In the genomic region with DNA sequence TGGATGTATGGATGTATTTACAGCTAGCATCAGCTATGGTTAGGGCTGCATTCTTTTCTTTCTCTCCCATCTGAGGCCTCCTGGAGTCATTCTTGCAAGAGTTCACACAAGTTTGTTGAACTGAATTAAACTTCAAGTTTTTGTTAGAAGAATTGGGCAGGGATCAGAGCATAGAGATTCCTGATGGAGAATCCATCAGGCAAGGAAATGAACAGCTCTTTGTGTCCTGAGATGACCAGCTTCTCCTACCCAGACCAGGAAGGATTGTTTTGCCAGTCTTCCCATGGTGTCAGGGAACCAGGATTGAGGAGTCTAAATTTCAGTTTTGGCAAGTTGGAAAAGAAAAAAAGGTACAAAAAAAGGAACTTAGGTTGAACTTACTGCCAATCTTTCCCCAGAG, we compare ENCODE assay signal across 21 cellular contexts.
A peak's percentile ranks its signal among the peaks of the same experiment; 100 is the strongest.
DNase-seq lines count a peak whose midpoint lies in the region; ATAC-seq, FAIRE-seq and TF ChIP-seq lines count a peak whose summit lies in the region.
"Had no signal": no experiment of that assay in that cellular context is flagged by ENCODE, and none has a peak within 500 bp of the region (broad histone marks: within the 10 kb centered on the region; RNA-seq: fewer than 3 reads in every experiment).

No MANE protein-coding gene starts in this region.

- no peaks in the 10 kb centered on the region for H3K36me3 Mint-ChIP-seq in osteocyte (ENCODE audit: unreplicated experiment)

- no peaks in the 10 kb centered on the region for H3K9me3 Mint-ChIP-seq in osteocyte (ENCODE audit: unreplicated experiment)
- H3K9me3 Mint-ChIP-seq: CD4-positive, alpha-beta memory T cell had no signal

- peak overlapping the region; percentile 69 for H3K27ac Mint-ChIP-seq in osteocyte (ENCODE audit: unreplicated experiment)
- H3K27ac Mint-ChIP-seq: CD4-positive, alpha-beta memory T cell had no signal

- H3K27ac ChIP-seq in HUES48 (ENCODE audit: low read depth, low read length) = peak overlapping the region; percentile 34
- no peak overlapping the region for H3K27ac ChIP-seq in K562 (ENCODE audit: extremely low read depth, low read depth, low read length)
- H3K27ac ChIP-seq: A549, BLaER1 had no signal

- H3K4me3 Mint-ChIP-seq in osteocyte (ENCODE audit: unreplicated experiment) = no peak overlapping the region
- H3K4me3 Mint-ChIP-seq: CD4-positive, alpha-beta memory T cell had no signal

- H3K79me2 ChIP-seq in K562 (ENCODE audit: control insufficient read depth, insufficient read depth, low read length) = no peaks in the 10 kb centered on the region

- no peak overlapping the region for H2AFZ ChIP-seq in K562 (ENCODE audit: low read depth, low read length)

- no peaks in the 10 kb centered on the region for H3K27me3 Mint-ChIP-seq in osteocyte (ENCODE audit: unreplicated experiment)
- H3K27me3 Mint-ChIP-seq: CD4-positive, alpha-beta memory T cell had no signal

- no peak for TF ChIP-seq RAD21 in K562 (CRISPR knock-in tag; conservative IDR thresholded peaks at IDR 0.05 in 1 of 2, IDR thresholded peaks at IDR 0.05 in 1 of 2)

- no peaks in the 10 kb centered on the region for H3K9me1 ChIP-seq in K562 (ENCODE audit: control insufficient read depth, insufficient read depth, low read length)

- TF ChIP-seq POLR2A in K562 (conservative IDR thresholded peaks at IDR 0.05) (no peak), lower leg skin (IDR thresholded peaks at IDR 0.05) (no peak)

- in situ Hi-C loops in K562 (cut with MboI) = no loop called here

- no peak overlapping the region for H3K4me2 ChIP-seq in K562 (ENCODE audit: insufficient read depth, low read length)
- H3K4me2 ChIP-seq: A549, BLaER1 had no signal

- peak; percentile 11 for FAIRE-seq in K562 (lab: Jason Lieb, UNC)
- FAIRE-seq: A549 had no signal

- CTCF ChIA-PET in K562 (lab: Yijun Ruan, JAX; ENCODE audit: low intra/inter-chr PET ratio) = no interaction called here

- intact Hi-C loops in K562 (cut with micrococcal nuclease) = no loop called here
- intact Hi-C loops in lower leg skin (cut with DNase I; ENCODE audit: low total_unique reads) = no loop called here

- H4K20me1 ChIP-seq in K562 (replicated peaks; ENCODE audit: control insufficient read depth, insufficient read depth, low read length) = no peaks in the 10 kb centered on the region
- H4K20me1 ChIP-seq: BLaER1 had no signal

- DNase-seq in K562 (ENCODE audit: extremely low read depth in 1 of 4, low spot score in 3 of 4) = no peak
- peak; percentile 33 for DNase-seq in fibroblast of peridontal ligament (ENCODE audit: extremely low read depth)
- DNase-seq in osteocyte (ENCODE audit: extremely low spot score, unreplicated experiment) = no peak
- DNase-seq in middle frontal gyrus (ENCODE audit: extremely low spot score, low spot score) = no peak
- no peak for DNase-seq in activated effector memory CD4-positive, alpha-beta T cell treated with Interleukin-2 at 50 U/mL for 16 hours
- DNase-seq in lower leg skin (ENCODE audit: low spot score in 2 of 2) = no peak
- DNase-seq: CD4-positive, alpha-beta memory T cell; DMS153; GDM1; GOT3; NCI-H1417 treated with DMSO at 0.1 percent for 48 hours; NCI-H187 treated with DMSO at 0.1 percent for 48 hours; NCI-H2227 treated with DMSO at 0.1 percent for 48 hours; NCI-H524 treated with DMSO at 0.1 percent for 48 hours; PC-3; RPMI8226; SIG-M5 had no signal

- TF ChIP-seq EP300 in K562 (IDR thresholded peaks at IDR 0.05; ENCODE audit: low read length) = no peak

- POLR2A ChIA-PET in K562 (lab: Yijun Ruan, JAX) = no interaction called here

- no peak for TF ChIP-seq CTCF in K562 (IDR thresholded peaks at IDR 0.05 in 2 of 3, conservative IDR thresholded peaks at IDR 0.05 in 1 of 3; ENCODE audit: insufficient read depth in 2 of 3, low read depth in 1 of 3, low read length in 3 of 3)
- no peak for TF ChIP-seq CTCF in osteocyte (IDR thresholded peaks at IDR 0.05)
- TF ChIP-seq CTCF in lower leg skin (IDR thresholded peaks at IDR 0.05) = no peak

- H3K4me1 ChIP-seq in HUES48 (ENCODE audit: control insufficient read depth, insufficient read depth, low read length) (peaks cover 22% of the 10 kb centered on the region), K562 (replicated peaks in 1 of 2; ENCODE audit: control insufficient read depth in 2 of 2, insufficient read depth in 2 of 2, low read length in 2 of 2) (no peaks in the 10 kb centered on the region)
- H3K4me1 ChIP-seq: A549 had no signal

- BruUV-seq in K562 (replicated peaks; lab: Mats Ljungman, UMichigan) = no TSS peak

- H3K9me3 ChIP-seq in HUES48 (ENCODE audit: control insufficient read depth, insufficient read depth, low read length) = no peaks in the 10 kb centered on the region
- no peaks in the 10 kb centered on the region for H3K9me3 ChIP-seq in K562 (replicated peaks; ENCODE audit: control insufficient read depth, insufficient read depth, low read depth, low read length)
- H3K9me3 ChIP-seq: A549, BLaER1 had no signal

- H3K9ac ChIP-seq in HUES48 (ENCODE audit: low read depth, low read length) (no peak overlapping the region), K562 (ENCODE audit: insufficient read depth in 1 of 2, low read depth in 2 of 2, low read length in 2 of 2) (no peak overlapping the region)
- H3K9ac ChIP-seq: BLaER1 had no signal

- H3K27me3 ChIP-seq in HUES48 (ENCODE audit: control insufficient read depth, insufficient read depth, low read length) = no peaks in the 10 kb centered on the region
- no peaks in the 10 kb centered on the region; a peak in 1 of 5 replicates for H3K27me3 ChIP-seq in K562 (ENCODE audit: control insufficient read depth in 2 of 2, insufficient read depth in 2 of 2, low read length in 2 of 2)
- H3K27me3 ChIP-seq: BLaER1 had no signal

- H3K36me3 ChIP-seq in HUES48 (ENCODE audit: control insufficient read depth, insufficient read depth, low read length) (0 out of 2 replicates have a peak, but pooled peaks cover 2% of the 10 kb centered on the region), K562 (ENCODE audit: control insufficient read depth, insufficient read depth, low read length) (no peaks in the 10 kb centered on the region)

- H3K4me1 Mint-ChIP-seq in osteocyte (ENCODE audit: unreplicated experiment) = peaks cover 29% of the 10 kb centered on the region

- no peak for ATAC-seq in K562
- no peak for ATAC-seq in HG03354 (IDR thresholded peaks at IDR 0.05; ENCODE audit: poor library complexity, severe bottlenecking, unreplicated experiment)
- ATAC-seq: A549, PC-3 had no signal

- no peak overlapping the region for H3K4me3 ChIP-seq in HUES48 (ENCODE audit: low read depth, low read length)
- no peak overlapping the region for H3K4me3 ChIP-seq in K562
- no peak overlapping the region for H3K4me3 ChIP-seq in lower leg skin (ENCODE audit: low read depth, poor library complexity, severe bottlenecking)
- H3K4me3 ChIP-seq: A549, BLaER1 had no signal

TF ChIP-seq in K562, 482 proteins besides CTCF, POLR2A, EP300 and RAD21:
- TF ChIP-seq PHF8 (IDR thresholded peaks at IDR 0.05; ENCODE audit: borderline replicate concordance, low read length) (0 out of 2 replicates have a peak, but pooled peaks have one; percentile 17), DMBX1 (CRISPR knock-in tag; IDR thresholded peaks at IDR 0.05; ENCODE audit: borderline replicate concordance) (no peak), SRSF1 (IDR thresholded peaks at IDR 0.05; ENCODE audit: low read depth, low read length) (no peak), ZNF551 (CRISPR knock-in tag; IDR thresholded peaks at IDR 0.05) (no peak), MTA3 (IDR thresholded peaks at IDR 0.05; ENCODE audit: borderline replicate concordance) (no peak), ARID1B (IDR thresholded peaks at IDR 0.05) (no peak)
- TF ChIP-seq, protein P1, sequence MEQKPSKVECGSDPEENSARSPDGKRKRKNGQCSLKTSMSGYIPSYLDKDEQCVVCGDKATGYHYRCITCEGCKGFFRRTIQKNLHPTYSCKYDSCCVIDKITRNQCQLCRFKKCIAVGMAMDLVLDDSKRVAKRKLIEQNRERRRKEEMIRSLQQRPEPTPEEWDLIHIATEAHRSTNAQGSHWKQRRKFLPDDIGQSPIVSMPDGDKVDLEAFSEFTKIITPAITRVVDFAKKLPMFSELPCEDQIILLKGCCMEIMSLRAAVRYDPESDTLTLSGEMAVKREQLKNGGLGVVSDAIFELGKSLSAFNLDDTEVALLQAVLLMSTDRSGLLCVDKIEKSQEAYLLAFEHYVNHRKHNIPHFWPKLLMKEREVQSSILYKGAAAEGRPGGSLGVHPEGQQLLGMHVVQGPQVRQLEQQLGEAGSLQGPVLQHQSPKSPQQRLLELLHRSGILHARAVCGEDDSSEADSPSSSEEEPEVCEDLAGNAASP (IDR thresholded peaks at IDR 0.05) = no peak
- TF ChIP-seq, protein P2, sequence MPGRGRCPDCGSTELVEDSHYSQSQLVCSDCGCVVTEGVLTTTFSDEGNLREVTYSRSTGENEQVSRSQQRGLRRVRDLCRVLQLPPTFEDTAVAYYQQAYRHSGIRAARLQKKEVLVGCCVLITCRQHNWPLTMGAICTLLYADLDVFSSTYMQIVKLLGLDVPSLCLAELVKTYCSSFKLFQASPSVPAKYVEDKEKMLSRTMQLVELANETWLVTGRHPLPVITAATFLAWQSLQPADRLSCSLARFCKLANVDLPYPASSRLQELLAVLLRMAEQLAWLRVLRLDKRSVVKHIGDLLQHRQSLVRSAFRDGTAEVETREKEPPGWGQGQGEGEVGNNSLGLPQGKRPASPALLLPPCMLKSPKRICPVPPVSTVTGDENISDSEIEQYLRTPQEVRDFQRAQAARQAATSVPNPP (IDR thresholded peaks at IDR 0.05; ENCODE audit: borderline replicate concordance, insufficient read depth, insufficient read length) = no peak
